18 cellular contexts compared by ENCODE assay signal in genomic region chr10:93415693-93416092, GRCh38.
A peak's percentile ranks its signal among the peaks of the same experiment; 100 is the strongest.
DNase-seq lines count a peak whose midpoint lies in the region; ATAC-seq and TF ChIP-seq lines count a peak whose summit lies in the region.
"Had no signal": no experiment of that assay in that cellular context is flagged by ENCODE, and none has a peak within 500 bp of the region (broad histone marks: within the 10 kb centered on the region; RNA-seq: fewer than 3 reads in every experiment).

No MANE protein-coding gene starts in this region.

- no peak for DNase-seq in left ventricle myocardium inferior
- no peak for DNase-seq in right cardiac atrium
- DNase-seq in fibroblast of the aortic adventitia (ENCODE audit: low read depth) = no peak
- no peak for DNase-seq in type B pancreatic cell (ENCODE audit: extremely low spot score, unreplicated experiment)
- no peak for DNase-seq in G401 (ENCODE audit: low spot score)
- DNase-seq: GDM1; mesendoderm; NCI-H2107; psoas muscle; SHP77 treated with DMSO at 0.1 percent for 48 hours; stimulated activated CD8-positive, alpha-beta memory T cell treated with anti-CD3 and anti-CD28 coated beads, Interleukin-4, amount 100 ng/mL, for 48 hours had no signal

- no peaks in the 10 kb centered on the region for H3K9me3 ChIP-seq in left ventricle myocardium inferior (replicated peaks)
- H3K9me3 ChIP-seq in right cardiac atrium (ENCODE audit: control insufficient read depth, low read length) = no peaks in the 10 kb centered on the region
- H3K9me3 ChIP-seq: esophagus muscularis mucosa, psoas muscle had no signal

- peaks cover 17% of the 10 kb centered on the region for H3K4me1 Mint-ChIP-seq in type B pancreatic cell (ENCODE audit: unreplicated experiment)

- ATAC-seq in right cardiac atrium (no peak), GM18511 (IDR thresholded peaks at IDR 0.05; ENCODE audit: unreplicated experiment) (no peak), HG03108 (IDR thresholded peaks at IDR 0.05; ENCODE audit: unreplicated experiment) (no peak)
- ATAC-seq: activated naive CD4-positive, alpha-beta T cell treated with anti-CD3 and anti-CD28 coated beads, Interleukin-2, amount 50 U/mL, for 72 hours; psoas muscle had no signal

- H3K27me3 ChIP-seq in left ventricle myocardium inferior (ENCODE audit: low read depth) = no peaks in the 10 kb centered on the region
- no peaks in the 10 kb centered on the region for H3K27me3 ChIP-seq in right cardiac atrium (ENCODE audit: control insufficient read depth, insufficient read depth)
- H3K27me3 ChIP-seq: esophagus muscularis mucosa had no signal

- H3K27me3 Mint-ChIP-seq in type B pancreatic cell = no peaks in the 10 kb centered on the region

- H3K4me3 Mint-ChIP-seq in type B pancreatic cell = no peak overlapping the region
- H3K4me3 Mint-ChIP-seq: B cell had no signal

- H3K9me3 Mint-ChIP-seq in type B pancreatic cell = no peaks in the 10 kb centered on the region

- in situ Hi-C loops in G401 (cut with HindIII; ENCODE audit: low sequenced_read_pairs) = no loop called here

- 76% methylated on average over 6 of the region's 6 CpGs for WGBS in right cardiac atrium

- H3K4me1 ChIP-seq in left ventricle myocardium inferior (peaks cover 58% of the 10 kb centered on the region), right cardiac atrium (ENCODE audit: control insufficient read depth, insufficient read depth, low read length) (peaks cover 10% of the 10 kb centered on the region)

- intact Hi-C loops in left ventricle myocardium inferior (cut with micrococcal nuclease) = no loop called here
- intact Hi-C loops in right cardiac atrium (cut with DNase I) = no loop called here

- H3K4me3 ChIP-seq in left ventricle myocardium inferior (no peak overlapping the region), right cardiac atrium (ENCODE audit: low read length) (no peak overlapping the region), WI38 (ENCODE audit: low read depth, low read length) (no peak overlapping the region), fibroblast of the aortic adventitia (ENCODE audit: low read depth, low read length) (no peak overlapping the region)
- H3K4me3 ChIP-seq: esophagus muscularis mucosa, psoas muscle had no signal

- peaks cover 14% of the 10 kb centered on the region for H3K36me3 Mint-ChIP-seq in type B pancreatic cell

- H3K27ac ChIP-seq in left ventricle myocardium inferior (replicated peaks) = peak overlapping the region; percentile 25
- H3K27ac ChIP-seq in right cardiac atrium (ENCODE audit: low read length) = no peak overlapping the region
- H3K27ac ChIP-seq: KMS-11, psoas muscle had no signal

- H3K36me3 ChIP-seq in left ventricle myocardium inferior = no peaks in the 10 kb centered on the region

- no peak overlapping the region for H3K27ac Mint-ChIP-seq in type B pancreatic cell
- H3K27ac Mint-ChIP-seq: activated naive CD4-positive, alpha-beta T cell treated with anti-CD3 and anti-CD28 coated beads, Interleukin-2, amount 50 U/mL, for 72 hours; B cell had no signal

- no peak for TF ChIP-seq CTCF in left ventricle myocardium inferior (IDR thresholded peaks at IDR 0.05; ENCODE audit: borderline replicate concordance)
- TF ChIP-seq CTCF in WI38 (IDR thresholded peaks at IDR 0.05; ENCODE audit: low read depth, low read length) = peak; percentile 12; the same call in 1 of the 2 replicates
- peak; percentile 29 for TF ChIP-seq CTCF in fibroblast of the aortic adventitia (IDR thresholded peaks at IDR 0.05; ENCODE audit: insufficient read depth, low read length)
- peak; percentile 33 for TF ChIP-seq CTCF in type B pancreatic cell (conservative IDR thresholded peaks at IDR 0.05)
